8 cellular contexts compared by ENCODE assay signal in the genomic region with DNA sequence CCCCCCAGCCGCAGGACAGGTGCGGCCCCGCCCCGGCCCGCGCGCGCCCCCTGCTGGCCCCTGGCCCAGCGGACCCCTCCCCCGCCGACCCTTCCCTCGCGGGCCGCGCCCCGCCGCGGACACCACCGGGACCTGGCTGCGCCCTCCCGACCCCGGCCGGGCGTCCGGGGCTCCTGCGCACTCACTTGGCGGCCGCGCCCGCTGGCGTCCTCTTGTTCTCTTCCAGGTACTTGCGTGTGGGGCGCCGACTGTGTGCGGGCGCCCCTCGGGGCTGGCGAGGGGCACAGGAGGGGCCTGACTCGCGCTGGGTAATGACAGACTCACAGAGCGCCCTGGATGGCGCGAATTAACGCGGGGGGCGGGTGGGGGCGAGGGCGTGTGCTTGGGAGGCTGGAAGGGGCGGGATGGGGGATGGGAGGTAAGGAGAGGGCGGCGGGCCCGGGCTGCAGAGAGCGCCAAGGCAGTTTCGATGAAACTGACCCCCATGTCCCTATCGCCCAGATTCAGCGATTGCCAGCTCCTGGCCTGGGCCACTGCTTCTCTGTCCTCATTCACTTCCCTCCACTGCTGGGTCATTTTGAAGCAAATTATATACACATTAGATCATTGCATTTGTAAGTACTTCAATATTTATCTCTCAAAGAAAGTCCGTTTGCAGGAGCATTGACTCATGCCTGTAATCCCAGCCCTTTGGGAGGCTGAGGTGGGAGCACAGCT. TPM values are rescaled to one million over a fixed set of nuclear protein-coding genes. Genes with fewer than 3 reads are reported as not detected.
DNase-seq lines count a peak whose midpoint lies in the region; ATAC-seq and TF ChIP-seq lines count a peak whose summit lies in the region.

No MANE protein-coding gene starts in this region.

- H3K9me3 Mint-ChIP-seq in activated T-helper 1 cell treated with anti-CD3 and anti-CD28 coated beads, Interleukin-12 subunit alpha, Interleukin-12 subunit beta, Interleukin-2, Interleukin-4 antibody, amounts not matched to agents 30 ng/mL and 10 ng/mL and 1 ng/mL, durations not matched to agents 14 hours and 24 hours and 36 hours = peaks cover 3% of the 10 kb centered on the region

- H3K36me3 Mint-ChIP-seq in activated T-helper 1 cell treated with anti-CD3 and anti-CD28 coated beads, Interleukin-12 subunit alpha, Interleukin-12 subunit beta, Interleukin-2, Interleukin-4 antibody, amounts not matched to agents 30 ng/mL and 10 ng/mL and 1 ng/mL, durations not matched to agents 14 hours and 24 hours and 36 hours (ENCODE audit: low read depth) = peaks cover 4% of the 10 kb centered on the region

- no peaks in the 10 kb centered on the region for H3K27me3 ChIP-seq in ovary

- H3K27me3 Mint-ChIP-seq in activated T-helper 1 cell treated with anti-CD3 and anti-CD28 coated beads, Interleukin-12 subunit alpha, Interleukin-12 subunit beta, Interleukin-2, Interleukin-4 antibody, amounts not matched to agents 30 ng/mL and 10 ng/mL and 1 ng/mL, durations not matched to agents 14 hours and 24 hours and 36 hours (ENCODE audit: insufficient read depth) = peaks cover 20% of the 10 kb centered on the region

- H3K9me3 ChIP-seq in ovary = no peaks in the 10 kb centered on the region

- TF ChIP-seq CTCF in foreskin fibroblast (IDR thresholded peaks at IDR 0.05; ENCODE audit: low read depth, low read length) = no peak
- TF ChIP-seq CTCF in ovary (IDR thresholded peaks at IDR 0.05) = peak in 2 of 3 donors; percentile 15 to 19

- no peak for ATAC-seq in Right ventricle myocardium inferior
- ATAC-seq in HG03108 (IDR thresholded peaks at IDR 0.05; ENCODE audit: unreplicated experiment) = no peak

- H3K4me3 ChIP-seq in foreskin fibroblast (ENCODE audit: low read depth in 1 of 2, low read length in 2 of 2) (peak overlapping the region; percentile 56 to 63), ovary (peak overlapping the region; percentile 77)

- 1 to 2% (median 2%) methylated on average over 19 to 53 of the region's 57 CpGs for WGBS in ovary, 3 donors

- peaks cover 7% of the 10 kb centered on the region for H3K4me1 ChIP-seq in ovary (ENCODE audit: insufficient read depth)

- TF ChIP-seq POLR2A in ovary (IDR thresholded peaks at IDR 0.05) = no peak

- H3K4me3 Mint-ChIP-seq in activated T-helper 1 cell treated with anti-CD3 and anti-CD28 coated beads, Interleukin-12 subunit alpha, Interleukin-12 subunit beta, Interleukin-2, Interleukin-4 antibody, amounts not matched to agents 30 ng/mL and 10 ng/mL and 1 ng/mL, durations not matched to agents 14 hours and 24 hours and 36 hours = peak overlapping the region; percentile 73

- TF ChIP-seq EP300 in ovary (IDR thresholded peaks at IDR 0.05) = no peak

- DNase-seq in Right ventricle myocardium inferior (ENCODE audit: missing footprints) (peak; percentile 71), cardiac septum (ENCODE audit: low spot score) (no peak), NCI-H69 (lab: John Stamatoyannopoulos, UW) (peak; percentile 87), foreskin fibroblast (peak; percentile 60 to 76), ovary (peak in 3 of 5 donors; percentile 52 to 59 (median 53)), NCI-H2029 (lab: John Stamatoyannopoulos, UW) (no peak)
- peak; percentile 19 for DNase-seq in activated T-helper 1 cell treated with anti-CD3 and anti-CD28 coated beads, Interleukin-12 subunit alpha, Interleukin-12 subunit beta, Interleukin-2, Interleukin-4 antibody, amounts not matched to agents 30 ng/mL and 10 ng/mL and 1 ng/mL, durations not matched to agents 14 hours and 24 hours and 36 hours (ENCODE audit: low spot score)

- peaks cover 9% of the 10 kb centered on the region for H3K4me1 Mint-ChIP-seq in activated T-helper 1 cell treated with anti-CD3 and anti-CD28 coated beads, Interleukin-12 subunit alpha, Interleukin-12 subunit beta, Interleukin-2, Interleukin-4 antibody, amounts not matched to agents 30 ng/mL and 10 ng/mL and 1 ng/mL, durations not matched to agents 14 hours and 24 hours and 36 hours (ENCODE audit: low read depth)

- intact Hi-C loops in Right ventricle myocardium inferior (cut with DNase I) = no loop called here
- intact Hi-C loops in cardiac septum (cut with DNase I) = no loop called here
- intact Hi-C loops in activated T-helper 1 cell treated with anti-CD3 and anti-CD28 coated beads, Interleukin-12 subunit alpha, Interleukin-12 subunit beta, Interleukin-2, Interleukin-4 antibody, amounts not matched to agents 30 ng/mL and 10 ng/mL and 1 ng/mL, durations not matched to agents 14 hours and 24 hours and 36 hours (cut with micrococcal nuclease) = loop anchor here (10.0 kb wide), 1 partner anchor 95 kb away; the partner anchor contains the start of gene TUBB3
- intact Hi-C loops in ovary (cut with DNase I) = no loop called here

- H3K36me3 ChIP-seq in ovary = no peaks in the 10 kb centered on the region

- H3K27ac Mint-ChIP-seq in activated T-helper 1 cell treated with anti-CD3 and anti-CD28 coated beads, Interleukin-12 subunit alpha, Interleukin-12 subunit beta, Interleukin-2, Interleukin-4 antibody, amounts not matched to agents 30 ng/mL and 10 ng/mL and 1 ng/mL, durations not matched to agents 14 hours and 24 hours and 36 hours = no peak overlapping the region

- H3K27ac ChIP-seq in ovary = no peak overlapping the region

RNA-seq across cellular contexts. Expression of gene DBNDD1, which starts 0.4 kb away (rescaled TPM):
- total RNA-seq in Right ventricle myocardium inferior (6.7 TPM), cardiac septum (3.0 TPM), ovary (1 to 10 TPM; 1.3 to 6.2 (median 2.5) TPM)
- total RNA-seq in activated T-helper 1 cell treated with anti-CD3 and anti-CD28 coated beads, Interleukin-12 subunit alpha, Interleukin-12 subunit beta, Interleukin-2, Interleukin-4 antibody, amounts not matched to agents 30 ng/mL and 10 ng/mL and 1 ng/mL, durations not matched to agents 14 hours and 24 hours and 36 hours = 0.18 TPM in 1 of 2 replicates, not detected in the other
- 1 to 10 TPM in 1 of 2 donors, under 1 TPM in 1; 0.97 to 1.5 TPM for polyA plus RNA-seq in ovary

RNA-seq across cellular contexts. Expression of gene PRDM7, which starts 57.4 kb away (rescaled TPM):
- not detected for total RNA-seq in Right ventricle myocardium inferior
- not detected for total RNA-seq in cardiac septum
- not detected in 2 replicates for total RNA-seq in activated T-helper 1 cell treated with anti-CD3 and anti-CD28 coated beads, Interleukin-12 subunit alpha, Interleukin-12 subunit beta, Interleukin-2, Interleukin-4 antibody, amounts not matched to agents 30 ng/mL and 10 ng/mL and 1 ng/mL, durations not matched to agents 14 hours and 24 hours and 36 hours
- not detected for total RNA-seq in ovary
- not detected for polyA plus RNA-seq in ovary

Comparison
In these comparisons a context has a peak if more than half of its experiments do, and no peak if none do; other contexts are left out.
1. DNase-seq: peak in Right ventricle myocardium inferior (single experiment), NCI-H69 (single experiment), activated T-helper 1 cell treated with anti-CD3 and anti-CD28 coated beads, Interleukin-12 subunit alpha, Interleukin-12 subunit beta, Interleukin-2, Interleukin-4 antibody, amounts not matched to agents 30 ng/mL and 10 ng/mL and 1 ng/mL, durations not matched to agents 14 hours and 24 hours and 36 hours (single experiment), foreskin fibroblast (2 of 2) and ovary (3 of 5); none in cardiac septum (single experiment) and NCI-H2029 (single experiment).